ENCODE assay signal across 1 cellular context in genomic region chr19:14383898-14384669, GRCh38.
A peak's percentile ranks its signal among the peaks of the same experiment; 100 is the strongest.
TF ChIP-seq lines count a peak whose summit lies in the region.

No MANE protein-coding gene starts in this region.

TF ChIP-seq in GM12878, 131 proteins besides CTCF, POLR2A, EP300 and RAD21 (continued from another document and continues in another):
- TF ChIP-seq ZNF687 (IDR thresholded peaks at IDR 0.05) (0 out of 2 replicates have a peak, but pooled peaks have one; percentile 35), CUX1 (IDR thresholded peaks at IDR 0.05; ENCODE audit: insufficient replicate concordance, low read depth, low read length) (no peak), PAX8 (IDR thresholded peaks at IDR 0.05) (no peak), HSF1 (IDR thresholded peaks at IDR 0.05; ENCODE audit: low read depth, low read length) (no peak), RUNX3 (IDR thresholded peaks at IDR 0.05; ENCODE audit: low read length) (peak; percentile 96), ZBTB40 (IDR thresholded peaks at IDR 0.05; ENCODE audit: borderline replicate concordance) (no peak), STAT1 (conservative IDR thresholded peaks at IDR 0.05) (no peak), IRF4 (IDR thresholded peaks at IDR 0.05; ENCODE audit: low read depth, low read length) (peak; percentile 78; the same call in 1 of the 2 replicates), IRF3 (IDR thresholded peaks at IDR 0.05) (no peak), CBX3 (IDR thresholded peaks at IDR 0.05; ENCODE audit: borderline replicate concordance, low read depth) (no peak), GABPA (IDR thresholded peaks at IDR 0.05; ENCODE audit: low read depth) (no peak), SMAD1 (IDR thresholded peaks at IDR 0.05; ENCODE audit: low read depth, partially characterized antibody) (peak; percentile 55), POLR2AphosphoS2 (IDR thresholded peaks at IDR 0.05; ENCODE audit: low read depth, low read length) (no peak; the same call in 1 of the 2 replicates), FOS (IDR thresholded peaks at IDR 0.05; ENCODE audit: borderline replicate concordance, extremely low read depth, insufficient read length) (no peak), TBL1XR1 (IDR thresholded peaks at IDR 0.05; ENCODE audit: low read depth, low read length) (peak; percentile 66), RAD51 (IDR thresholded peaks at IDR 0.05) (no peak), BCL3 (IDR thresholded peaks at IDR 0.05; ENCODE audit: borderline replicate concordance, insufficient read depth, low read depth, low read length, poor library complexity, severe bottlenecking) (peak; percentile 75), ZSCAN29 (IDR thresholded peaks at IDR 0.05) (no peak), MEF2A (IDR thresholded peaks at IDR 0.05; ENCODE audit: insufficient read depth, low read depth, low read length) (peak; percentile 35; the same call in 1 of the 2 replicates), FOXM1 (IDR thresholded peaks at IDR 0.05; ENCODE audit: low read depth, low read length) (peak; percentile 44; the same call in 1 of the 2 replicates), TAF1 (IDR thresholded peaks at IDR 0.05; ENCODE audit: borderline replicate concordance, low read depth, low read length) (0 out of 2 replicates have a peak, but pooled peaks have one; percentile 30), GATAD2B (conservative IDR thresholded peaks at IDR 0.05; ENCODE audit: low read depth) (peak; percentile 98), PML (IDR thresholded peaks at IDR 0.05; ENCODE audit: low read length) (0 out of 2 replicates have a peak, but pooled peaks have one; percentile 73), ZBTB33 (IDR thresholded peaks at IDR 0.05) (no peak), EZH2 (IDR thresholded peaks at IDR 0.05; ENCODE audit: borderline replicate concordance, control insufficient read depth, low read depth, low read length) (no peak), TCF12 (IDR thresholded peaks at IDR 0.05; ENCODE audit: low read depth, low read length) (peak; percentile 41), PKNOX1 (IDR thresholded peaks at IDR 0.05) (peak; percentile 29; the same call in 1 of the 2 replicates), BMI1 (IDR thresholded peaks at IDR 0.05; ENCODE audit: borderline replicate concordance) (peak; percentile 51; the same call in 1 of the 2 replicates), PAX5 (IDR thresholded peaks at IDR 0.05; ENCODE audit: borderline replicate concordance, low read depth, low read length) (peak; percentile 71), MYC (IDR thresholded peaks at IDR 0.05; ENCODE audit: insufficient read depth, insufficient read length, insufficient replicate concordance, low read length, severe bottlenecking) (no peak), CBX5 (IDR thresholded peaks at IDR 0.05; ENCODE audit: low read depth) (no peak), RB1 (IDR thresholded peaks at IDR 0.05; ENCODE audit: borderline replicate concordance) (no peak), NFXL1 (IDR thresholded peaks at IDR 0.05; ENCODE audit: borderline replicate concordance) (no peak), BRCA1 (IDR thresholded peaks at IDR 0.05; ENCODE audit: low read depth, low read length) (no peak), HDAC2 (IDR thresholded peaks at IDR 0.05) (no peak)
